ENCODE assay signal across 14 cellular contexts in genomic region chr19:48491793-48492123, GRCh38. TPM values are rescaled to one million over a fixed set of nuclear protein-coding genes. Genes with fewer than 3 reads are reported as not detected.
DNase-seq lines count a peak whose midpoint lies in the region; ATAC-seq, FAIRE-seq and TF ChIP-seq lines count a peak whose summit lies in the region.
"Had no signal": no experiment of that assay in that cellular context is flagged by ENCODE, and none has a peak within 500 bp of the region (broad histone marks: within the 10 kb centered on the region; RNA-seq: fewer than 3 reads in every experiment).

No MANE protein-coding gene starts in this region.

- WGBS in SK-N-SH (ENCODE audit: low lambda C conversion rate): 94% methylated on average over 5 of the region's 10 CpGs

- peaks cover 47 to 70% (median 58%) of the 10 kb centered on the region in 10 experiments for H3K4me1 ChIP-seq in BLaER1 treated with 17β-estradiol and CSF1 and Interleukin-3, amounts not matched to agents 10 nM and 100 nM
- H3K4me1 ChIP-seq in astrocyte (ENCODE audit: insufficient read depth, low read length) (peaks cover 14% of the 10 kb centered on the region), mucosa of descending colon (ENCODE audit: low read depth) (peaks cover 17% of the 10 kb centered on the region), SK-N-SH (ENCODE audit: control insufficient read depth in 1 of 2, insufficient read depth in 2 of 2, low read depth in 1 of 2, low read length in 1 of 2) (peaks cover 10 to 22% of the 10 kb centered on the region in 2 experiments; a peak in 3 of 4 replicates)

- H3K4me3 Mint-ChIP-seq in astrocyte (ENCODE audit: unreplicated experiment): peak overlapping the region; percentile 62
- H3K4me3 Mint-ChIP-seq: activated naive CD4-positive, alpha-beta T cell treated with anti-CD3 and anti-CD28 coated beads, Interleukin-2, amount 10 ng/mL, durations not matched to agents 7 days and 5 days had no signal

- intact Hi-C loops in mucosa of descending colon (cut with DNase I, micrococcal nuclease): loop anchor here in 1 of 2 donors (5.0 kb wide), 1 partner anchor 96 kb away; no protein-coding TSS in a partner anchor

- H3K27me3 Mint-ChIP-seq in astrocyte (ENCODE audit: low read depth, unreplicated experiment): peaks cover 8% of the 10 kb centered on the region

- DNase-seq in H7: peak; percentile 94
- no peak for DNase-seq in astrocyte (ENCODE audit: low read depth)
- peak in 2 of 3 donors; percentile 36 to 53 for DNase-seq in mucosa of descending colon
- DNase-seq in NCI-H226: no peak
- DNase-seq in omental fat pad (ENCODE audit: low spot score): no peak
- DNase-seq in SK-N-SH: no peak
- DNase-seq in GDM1 (lab: John Stamatoyannopoulos, UW): no peak
- DNase-seq: dermis blood vessel endothelial cell had no signal

- H3K36me3 ChIP-seq in BLaER1 treated with 17β-estradiol and CSF1 and Interleukin-3, amounts not matched to agents 10 nM and 100 nM: no peaks in the 10 kb centered on the region
- H3K36me3 ChIP-seq in H7 (replicated peaks; ENCODE audit: control insufficient read depth, insufficient read depth, low read length): no peaks in the 10 kb centered on the region; the same call in 1 of the 2 replicates
- no peaks in the 10 kb centered on the region for H3K36me3 ChIP-seq in astrocyte (ENCODE audit: insufficient read depth, low read length)
- H3K36me3 ChIP-seq in mucosa of descending colon (ENCODE audit: low read depth): no peaks in the 10 kb centered on the region
- H3K36me3 ChIP-seq in SK-N-SH (replicated peaks in 1 of 2; ENCODE audit: control insufficient read depth in 1 of 2, insufficient read depth in 2 of 2, low read length in 1 of 2): peaks cover 0 to 11% of the 10 kb centered on the region in 2 experiments

- TF ChIP-seq CTCF in astrocyte (IDR thresholded peaks at IDR 0.05; ENCODE audit: insufficient read depth, low read depth, low read length) (no peak), mucosa of descending colon (IDR thresholded peaks at IDR 0.05) (no peak), omental fat pad (IDR thresholded peaks at IDR 0.05) (no peak), SK-N-SH (IDR thresholded peaks at IDR 0.05) (no peak)

- ATAC-seq in mucosa of descending colon (no peak), omental fat pad (ENCODE audit: low FRiP score) (no peak)

- no peak for TF ChIP-seq RAD21 in SK-N-SH (IDR thresholded peaks at IDR 0.05; ENCODE audit: low read length)

- H3K9me2 ChIP-seq in SK-N-SH: no peaks in the 10 kb centered on the region

- peak overlapping the region in 3 of 11 experiments; percentile 15 to 66 (median 32); a peak in 5 of 22 replicates for H3K27ac ChIP-seq in BLaER1 treated with 17β-estradiol and CSF1 and Interleukin-3, amounts not matched to agents 10 nM and 100 nM
- H3K27ac ChIP-seq in astrocyte (ENCODE audit: low read depth, low read length): no peak overlapping the region
- no peak overlapping the region for H3K27ac ChIP-seq in SK-N-SH (ENCODE audit: low read depth in 2 of 2, low read length in 1 of 2)

- no peaks in the 10 kb centered on the region for H3K9me3 ChIP-seq in BLaER1 treated with 17β-estradiol and CSF1 and Interleukin-3, amounts not matched to agents 10 nM and 100 nM (replicated peaks in 1 of 11)
- no peaks in the 10 kb centered on the region for H3K9me3 ChIP-seq in astrocyte (ENCODE audit: insufficient read depth, low read depth, low read length)
- H3K9me3 ChIP-seq in mucosa of descending colon: no peaks in the 10 kb centered on the region
- H3K9me3 ChIP-seq in SK-N-SH: no peaks in the 10 kb centered on the region

- TF ChIP-seq EP300 in SK-N-SH (IDR thresholded peaks at IDR 0.05; ENCODE audit: borderline replicate concordance in 1 of 2, low read depth in 1 of 2, low read length in 1 of 2): no peak

- peak overlapping the region; percentile 10 for H3K27ac Mint-ChIP-seq in astrocyte (ENCODE audit: unreplicated experiment)
- H3K27ac Mint-ChIP-seq: activated naive CD4-positive, alpha-beta T cell treated with anti-CD3 and anti-CD28 coated beads, Interleukin-2, amount 10 ng/mL, durations not matched to agents 7 days and 5 days had no signal

- FAIRE-seq in astrocyte (lab: Jason Lieb, UNC): no peak
- FAIRE-seq: GM19239, RCC 7860 had no signal

- CTCF ChIA-PET in SK-N-SH (lab: Yijun Ruan, JAX): interaction anchor here (15.9 kb wide), 1 partner anchor 95 kb away, joined by 230 read pairs; no protein-coding TSS in a partner anchor

- H3K27me3 ChIP-seq in BLaER1 treated with 17β-estradiol and CSF1 and Interleukin-3, amounts not matched to agents 10 nM and 100 nM: peaks cover 26 to 46% (median 34%) of the 10 kb centered on the region in 11 experiments
- H3K27me3 ChIP-seq in H7 (ENCODE audit: control insufficient read depth, insufficient read depth, low read length): peaks cover 26% of the 10 kb centered on the region
- peaks cover 6% of the 10 kb centered on the region for H3K27me3 ChIP-seq in astrocyte (ENCODE audit: insufficient read depth, low read length)
- no peaks in the 10 kb centered on the region for H3K27me3 ChIP-seq in SK-N-SH (ENCODE audit: insufficient read depth)

- peaks cover 36% of the 10 kb centered on the region for H3F3A ChIP-seq in SK-N-SH (replicated peaks; ENCODE audit: insufficient read depth)

- POLR2A ChIA-PET in SK-N-SH (lab: Yijun Ruan, JAX): no interaction called here

- peak overlapping the region in 2 of 11 experiments; percentile 34 to 64; a peak in 5 of 22 replicates for H3K9ac ChIP-seq in BLaER1 treated with 17β-estradiol and CSF1 and Interleukin-3, amounts not matched to agents 10 nM and 100 nM
- no peak overlapping the region for H3K9ac ChIP-seq in astrocyte (ENCODE audit: low read length)
- no peak overlapping the region for H3K9ac ChIP-seq in SK-N-SH

- peaks cover 13% of the 10 kb centered on the region for H3K4me1 Mint-ChIP-seq in astrocyte (ENCODE audit: low read depth, unreplicated experiment)

- H2AFZ ChIP-seq in astrocyte (ENCODE audit: low read depth, low read length): no peak overlapping the region
- no peak overlapping the region for H2AFZ ChIP-seq in SK-N-SH (ENCODE audit: low read depth)

- peaks cover 0 to 13% (median 0%) of the 10 kb centered on the region in 11 experiments; a peak in 5 of 22 replicates for H4K20me1 ChIP-seq in BLaER1 treated with 17β-estradiol and CSF1 and Interleukin-3, amounts not matched to agents 10 nM and 100 nM
- H4K20me1 ChIP-seq in astrocyte (ENCODE audit: insufficient read depth, low read length) (no peaks in the 10 kb centered on the region), SK-N-SH (ENCODE audit: insufficient read depth) (no peaks in the 10 kb centered on the region)

- peaks cover 2% of the 10 kb centered on the region for H3K36me3 Mint-ChIP-seq in astrocyte (ENCODE audit: low read depth, unreplicated experiment)

- no peaks in the 10 kb centered on the region for H3K79me2 ChIP-seq in astrocyte (ENCODE audit: insufficient read depth, low read length)
- peaks cover 11% of the 10 kb centered on the region; the same call in 1 of the 2 replicates for H3K79me2 ChIP-seq in SK-N-SH (ENCODE audit: insufficient read depth)

- H3K9me3 Mint-ChIP-seq in astrocyte (ENCODE audit: unreplicated experiment): peaks cover 5% of the 10 kb centered on the region
- H3K9me3 Mint-ChIP-seq: activated naive CD4-positive, alpha-beta T cell treated with anti-CD3 and anti-CD28 coated beads, Interleukin-2, amount 10 ng/mL, durations not matched to agents 7 days and 5 days had no signal

- peak overlapping the region; percentile 64 to 86 (median 77) for H3K4me2 ChIP-seq in BLaER1 treated with 17β-estradiol and CSF1 and Interleukin-3, amounts not matched to agents 10 nM and 100 nM
- peak overlapping the region; percentile 29 for H3K4me2 ChIP-seq in astrocyte (ENCODE audit: low read length)
- no peak overlapping the region for H3K4me2 ChIP-seq in SK-N-SH

- H3K4me3 ChIP-seq in BLaER1 treated with 17β-estradiol and CSF1 and Interleukin-3, amounts not matched to agents 10 nM and 100 nM: peak overlapping the region in 3 of 10 experiments; percentile 11 to 45 (median 19); a peak in 2 of 20 replicates
- H3K4me3 ChIP-seq in H7 (ENCODE audit: insufficient read depth, low read depth, low read length) (peak overlapping the region; percentile 53), astrocyte (ENCODE audit: insufficient read depth, low read depth, low read length) (no peak overlapping the region), mucosa of descending colon (no peak overlapping the region), SK-N-SH (ENCODE audit: low read depth in 2 of 2, low read length in 1 of 2) (no peak overlapping the region)

RNA-seq across cellular contexts. Expression of gene LMTK3, which starts 19.9 kb away (rescaled TPM):
- 3.0 and 3.6 TPM in 2 replicates for total RNA-seq in H7 (2014; rRNA removed; shearing (Covaris generic))
- 6.2 TPM in 2 replicates for total RNA-seq in astrocyte
- total RNA-seq in mucosa of descending colon: 1 to 10 TPM in 2 of 3 donors, under 1 TPM in 1; 0.48 to 2.6 (median 1.3) TPM
- under 1 TPM; 0.12 to 0.47 (median 0.39) TPM for total RNA-seq in omental fat pad
- 2.0 and 3.2 TPM in 2 replicates for polyA plus RNA-seq in SK-N-SH (2012; rRNA removed)
- polyA plus RNA-seq in SK-N-SH (2012; cell fraction: cytosol; rRNA removed): 1.0 and 2.3 TPM in 2 replicates
- polyA plus RNA-seq in SK-N-SH (2012; cell fraction: nucleus; rRNA removed): 10.9 and 13.2 TPM in 2 replicates
- total RNA-seq: dermis blood vessel endothelial cell, glomerular endothelial cell, skeletal muscle tissue had no signal

RNA-seq across cellular contexts. Expression of gene CYTH2, which starts 22.6 kb away (rescaled TPM):
- total RNA-seq in H7 (2014; rRNA removed; shearing (Covaris generic)): 42.9 and 51.3 TPM in 2 replicates
- 62.4 and 67.1 TPM in 2 replicates for total RNA-seq in astrocyte
- total RNA-seq in mucosa of descending colon: 10 to 100 TPM; 66.3 to 86.9 (median 69.3) TPM
- 10 to 100 TPM; 19.2 to 49.7 (median 26.8) TPM for total RNA-seq in omental fat pad
- polyA plus RNA-seq in SK-N-SH (2012; rRNA removed): 69.5 and 77.6 TPM in 2 replicates
- polyA plus RNA-seq in SK-N-SH (2012; cell fraction: cytosol; rRNA removed): 42.6 and 43.6 TPM in 2 replicates
- polyA plus RNA-seq in SK-N-SH (2012; cell fraction: nucleus; rRNA removed): 308 and 364 TPM in 2 replicates

RNA-seq across cellular contexts. Expression of gene KCNJ14, which starts 36.4 kb away (rescaled TPM):
- total RNA-seq in H7 (2014; rRNA removed; shearing (Covaris generic)): 0.21 and 0.70 TPM in 2 replicates
- total RNA-seq in astrocyte (1.4 TPM in 2 replicates), mucosa of descending colon (1 to 10 TPM in 1 of 3 donors, under 1 TPM in 2; 0.46 to 1.3 (median 0.67) TPM), omental fat pad (1 to 10 TPM in 2 of 4 donors, under 1 TPM in 2; 0.56 to 2.2 (median 1.1) TPM)
- polyA plus RNA-seq in SK-N-SH (2012; rRNA removed): 1.1 and 1.2 TPM in 2 replicates
- polyA plus RNA-seq in SK-N-SH (2012; cell fraction: cytosol; rRNA removed): 0.54 and 0.93 TPM in 2 replicates
- 6.1 and 7.2 TPM in 2 replicates for polyA plus RNA-seq in SK-N-SH (2012; cell fraction: nucleus; rRNA removed)

RNA-seq across cellular contexts. Expression of gene GRWD1, which starts 46.0 kb away (rescaled TPM):
- total RNA-seq in H7 (2014; rRNA removed; shearing (Covaris generic)): 80.6 and 97.8 TPM in 2 replicates
- total RNA-seq in astrocyte (35.6 and 41.4 TPM in 2 replicates), mucosa of descending colon (10 to 100 TPM; 19.7 to 26.8 (median 24.3) TPM), omental fat pad (10 to 100 TPM; 19.5 to 90.5 (median 31.5) TPM)
- 34.1 and 36.6 TPM in 2 replicates for polyA plus RNA-seq in SK-N-SH (2012; rRNA removed)
- 23.8 and 30.6 TPM in 2 replicates for polyA plus RNA-seq in SK-N-SH (2012; cell fraction: cytosol; rRNA removed)
- polyA plus RNA-seq in SK-N-SH (2012; cell fraction: nucleus; rRNA removed): 29.1 and 29.6 TPM in 2 replicates

Comparison
In these comparisons a context has a peak if more than half of its experiments do, and no peak if none do; other contexts are left out.
1. DNase-seq: peak in H7 (single experiment) and mucosa of descending colon (2 of 3); none in astrocyte (single experiment), NCI-H226 (single experiment), omental fat pad (single experiment), SK-N-SH (single experiment) and GDM1 (single experiment).